26 cellular contexts compared by ENCODE assay signal in the genomic region with DNA sequence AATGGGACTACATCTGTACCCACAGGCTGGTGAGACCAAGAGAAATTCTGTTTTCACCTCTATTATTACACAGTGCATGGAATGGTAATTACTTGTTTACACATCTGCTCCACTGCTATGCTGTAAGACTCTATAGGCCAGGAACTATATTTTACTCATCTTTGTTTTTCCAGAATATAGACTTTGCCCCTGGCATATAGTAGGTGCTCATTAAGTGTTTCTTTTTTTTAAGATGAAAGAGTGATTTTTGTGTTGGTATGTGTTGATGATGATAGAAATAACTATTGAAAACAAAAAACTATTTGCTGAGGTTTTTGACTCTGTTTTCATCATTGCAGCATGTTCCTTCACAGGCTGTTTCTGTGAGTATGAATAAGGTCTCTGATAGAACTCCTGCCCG.
DNase-seq lines count a peak whose midpoint lies in the region; ATAC-seq and TF ChIP-seq lines count a peak whose summit lies in the region.
"Had no signal": no experiment of that assay in that cellular context is flagged by ENCODE, and none has a peak within 500 bp of the region (broad histone marks: within the 10 kb centered on the region; RNA-seq: fewer than 3 reads in every experiment).

No MANE protein-coding gene starts in this region.

- WGBS in endodermal cell (ENCODE audit: insufficient coverage in 1 of 2, insufficient read length in 1 of 2), 2 experiments = 83% methylated on average over 1 of the region's 1 CpG; no CpG with 5 or more reads in 1 of the 2 experiments

- H3K9ac ChIP-seq in endodermal cell (ENCODE audit: extremely low read depth, low read length, poor library complexity, severe bottlenecking) = no peak overlapping the region

- H3K4me3 Mint-ChIP-seq in GM23338 (no peak overlapping the region), endodermal cell (no peak overlapping the region), progenitor cell of endocrine pancreas (ENCODE audit: low read depth) (no peak overlapping the region)
- H3K4me3 Mint-ChIP-seq: activated CD4-positive, alpha-beta T cell treated with anti-CD3 and anti-CD28 coated beads for 36 hours; activated CD8-positive, alpha-beta T cell treated with anti-CD3 and anti-CD28 coated beads for 36 hours; activated naive CD4-positive, alpha-beta T cell treated with anti-CD3 and anti-CD28 coated beads for 36 hours; activated T-helper 1 cell treated with anti-CD3 and anti-CD28 coated beads, Interleukin-12 subunit alpha, Interleukin-12 subunit beta, Interleukin-2, Interleukin-4 antibody, amounts not matched to agents 30 ng/mL and 10 ng/mL and 1 ng/mL, durations not matched to agents 14 hours and 24 hours and 36 hours; IgD-negative memory B cell; natural killer cell treated with Interleukin-12 subunit alpha and Interleukin-12 subunit beta and Interleukin-15 and Interleukin-18, amount 100 ng/mL, for 72 hours; T-helper 2 cell treated with Interferon-gamma antibody and Interleukin-4, amounts not matched to agents 5 μg/mL and 100 μg/mL, for 36 hours had no signal

- no peaks in the 10 kb centered on the region for H3K36me3 ChIP-seq in GM23338 (ENCODE audit: insufficient read depth)
- no peaks in the 10 kb centered on the region for H3K36me3 ChIP-seq in endodermal cell (ENCODE audit: control insufficient read depth, insufficient read depth, low read length)
- H3K36me3 ChIP-seq: adrenal gland, brain microvascular endothelial cell, lower lobe of right lung, ovary, tibial nerve had no signal

- H3K27ac Mint-ChIP-seq in GM23338 (no peak overlapping the region), endodermal cell (no peak overlapping the region), progenitor cell of endocrine pancreas (peak overlapping the region; percentile 43)
- H3K27ac Mint-ChIP-seq: activated CD4-positive, alpha-beta T cell treated with anti-CD3 and anti-CD28 coated beads for 36 hours; activated CD8-positive, alpha-beta T cell treated with anti-CD3 and anti-CD28 coated beads for 36 hours; activated naive CD4-positive, alpha-beta T cell treated with anti-CD3 and anti-CD28 coated beads for 36 hours; activated T-helper 1 cell treated with anti-CD3 and anti-CD28 coated beads, Interleukin-12 subunit alpha, Interleukin-12 subunit beta, Interleukin-2, Interleukin-4 antibody, amounts not matched to agents 30 ng/mL and 10 ng/mL and 1 ng/mL, durations not matched to agents 14 hours and 24 hours and 36 hours; IgD-negative memory B cell; natural killer cell treated with Interleukin-12 subunit alpha and Interleukin-12 subunit beta and Interleukin-15 and Interleukin-18, amount 100 ng/mL, for 72 hours; T-helper 2 cell treated with Interferon-gamma antibody and Interleukin-4, amounts not matched to agents 5 μg/mL and 100 μg/mL, for 36 hours had no signal

- H3K27ac ChIP-seq in GM23338 (ENCODE audit: low read depth) = no peak overlapping the region
- peak overlapping the region; percentile 81 for H3K27ac ChIP-seq in endodermal cell (ENCODE audit: low read depth, low read length)
- H3K27ac ChIP-seq: adrenal gland, brain microvascular endothelial cell, lower lobe of right lung, ovary had no signal

- H3K9me3 Mint-ChIP-seq in GM23338 (no peaks in the 10 kb centered on the region), endodermal cell (no peaks in the 10 kb centered on the region), progenitor cell of endocrine pancreas (ENCODE audit: low read depth) (no peaks in the 10 kb centered on the region)
- H3K9me3 Mint-ChIP-seq: activated CD8-positive, alpha-beta T cell treated with anti-CD3 and anti-CD28 coated beads for 36 hours; activated naive CD4-positive, alpha-beta T cell treated with anti-CD3 and anti-CD28 coated beads for 36 hours; activated T-helper 1 cell treated with anti-CD3 and anti-CD28 coated beads, Interleukin-12 subunit alpha, Interleukin-12 subunit beta, Interleukin-2, Interleukin-4 antibody, amounts not matched to agents 30 ng/mL and 10 ng/mL and 1 ng/mL, durations not matched to agents 14 hours and 24 hours and 36 hours; IgD-negative memory B cell; natural killer cell treated with Interleukin-12 subunit alpha and Interleukin-12 subunit beta and Interleukin-15 and Interleukin-18, amount 100 ng/mL, for 72 hours; T-helper 2 cell treated with Interferon-gamma antibody and Interleukin-4, amounts not matched to agents 5 μg/mL and 100 μg/mL, for 36 hours had no signal

- H3K4me2 ChIP-seq in GM23338 = no peak overlapping the region

- peak overlapping the region; percentile 68; the same call in 1 of the 2 replicates for H2AFZ ChIP-seq in GM23338

- H3K4me1 ChIP-seq in GM23338 (ENCODE audit: insufficient read depth) = peaks cover 58% of the 10 kb centered on the region
- H3K4me1 ChIP-seq in endodermal cell (ENCODE audit: control insufficient read depth, insufficient read depth, low read length) = peaks cover 26% of the 10 kb centered on the region
- H3K4me1 ChIP-seq: adrenal gland had no signal

- H3K36me3 Mint-ChIP-seq in GM23338 (ENCODE audit: low read depth) (0 out of 3 replicates have a peak, but pooled peaks cover 4% of the 10 kb centered on the region), endodermal cell (ENCODE audit: low read depth) (no peaks in the 10 kb centered on the region), progenitor cell of endocrine pancreas (ENCODE audit: insufficient read depth) (no peaks in the 10 kb centered on the region)
- H3K36me3 Mint-ChIP-seq: IgD-negative memory B cell; natural killer cell treated with Interleukin-12 subunit alpha and Interleukin-12 subunit beta and Interleukin-15 and Interleukin-18, amount 100 ng/mL, for 72 hours had no signal

- no peaks in the 10 kb centered on the region for H3F3A ChIP-seq in GM23338 (replicated peaks; ENCODE audit: low read depth)

- H3K27me3 ChIP-seq in GM23338 (ENCODE audit: insufficient read depth) (no peaks in the 10 kb centered on the region), endodermal cell (ENCODE audit: control insufficient read depth, insufficient read depth, low read length, poor library complexity, severe bottlenecking) (no peaks in the 10 kb centered on the region)
- H3K27me3 ChIP-seq: adrenal gland, brain microvascular endothelial cell, ovary, tibial nerve had no signal

- H3K79me2 ChIP-seq in GM23338 (replicated peaks; ENCODE audit: insufficient read depth) = no peaks in the 10 kb centered on the region

- ATAC-seq in GM23338 = no peak
- ATAC-seq: activated CD4-positive, alpha-beta T cell treated with anti-CD3 and anti-CD28 coated beads for 36 hours; activated CD8-positive, alpha-beta T cell treated with anti-CD3 and anti-CD28 coated beads for 36 hours; lower lobe of right lung; natural killer cell treated with Interleukin-12 subunit alpha and Interleukin-12 subunit beta and Interleukin-15 and Interleukin-18, amount 100 ng/mL, for 72 hours had no signal

- 0 out of 2 replicates have a peak, but pooled peaks cover 6% of the 10 kb centered on the region for H3K9me2 ChIP-seq in GM23338 (ENCODE audit: insufficient read depth)

- no peak overlapping the region for H3K4me3 ChIP-seq in GM23338
- H3K4me3 ChIP-seq in endodermal cell (ENCODE audit: low read length) = no peak overlapping the region
- H3K4me3 ChIP-seq: adrenal gland, lower lobe of right lung, mucosa of descending colon, ovary, tibial nerve had no signal

- H3K4me1 Mint-ChIP-seq in GM23338 = peaks cover 59% of the 10 kb centered on the region
- H3K4me1 Mint-ChIP-seq in endodermal cell = peaks cover 70% of the 10 kb centered on the region
- H3K4me1 Mint-ChIP-seq in progenitor cell of endocrine pancreas (ENCODE audit: low read depth) = peaks cover 48% of the 10 kb centered on the region
- H3K4me1 Mint-ChIP-seq: activated CD4-positive, alpha-beta T cell treated with anti-CD3 and anti-CD28 coated beads for 36 hours; IgD-negative memory B cell had no signal

- DNase-seq in GM23338 (ENCODE audit: low spot score) (no peak), NCI-H2227 treated with DMSO at 0.1 percent for 48 hours (lab: John Stamatoyannopoulos, UW) (peak; percentile 17), endodermal cell (no peak), progenitor cell of endocrine pancreas (ENCODE audit: low spot score, unreplicated experiment) (no peak), NCI-H526 (lab: John Stamatoyannopoulos, UW) (no peak), NCI-H1436 treated with DMSO at 0.1 percent for 48 hours (lab: John Stamatoyannopoulos, UW) (no peak), NCI-H345 treated with DMSO at 0.1 percent for 48 hours (lab: John Stamatoyannopoulos, UW; ENCODE audit: unreplicated experiment) (no peak)
- DNase-seq: activated CD4-positive, alpha-beta T cell treated with anti-CD3 and anti-CD28 coated beads for 36 hours; activated CD8-positive, alpha-beta memory T cell treated with anti-CD3 and anti-CD28 coated beads, Interleukin-2, amount 50 U/mL, for 48 hours; activated CD8-positive, alpha-beta T cell treated with anti-CD3 and anti-CD28 coated beads for 36 hours; activated naive CD4-positive, alpha-beta T cell treated with anti-CD3 and anti-CD28 coated beads for 36 hours; adrenal gland; brain microvascular endothelial cell; C1 segment of cervical spinal cord; DMS53; HCEC 1CT; lower lobe of right lung; NCI-H510A treated with DMSO at 0.1 percent for 48 hours; ovary; stimulated activated CD4-positive, alpha-beta T cell treated with anti-CD3 and anti-CD28 coated beads, Interleukin-1b, Interleukin-23, amount 100 ng/mL, for 48 hours had no signal

- TF ChIP-seq CTCF in GM23338 (conservative IDR thresholded peaks at IDR 0.05; ENCODE audit: low read depth in 2 of 2) (no peak), endodermal cell (conservative IDR thresholded peaks at IDR 0.05) (no peak), progenitor cell of endocrine pancreas (IDR thresholded peaks at IDR 0.05; ENCODE audit: unreplicated experiment) (no peak)

- H3K9me3 ChIP-seq in endodermal cell (ENCODE audit: control insufficient read depth, low read length) = no peaks in the 10 kb centered on the region
- H3K9me3 ChIP-seq: adrenal gland, lower lobe of right lung, mucosa of descending colon, ovary, tibial nerve had no signal

- no peaks in the 10 kb centered on the region for H4K20me1 ChIP-seq in GM23338 (replicated peaks; ENCODE audit: insufficient read depth)

- H3K27me3 Mint-ChIP-seq in GM23338 (ENCODE audit: insufficient read depth, low read depth, poor library complexity) = peaks cover 3% of the 10 kb centered on the region
- no peaks in the 10 kb centered on the region for H3K27me3 Mint-ChIP-seq in endodermal cell (ENCODE audit: insufficient read depth)
- H3K27me3 Mint-ChIP-seq in progenitor cell of endocrine pancreas = no peaks in the 10 kb centered on the region
- H3K27me3 Mint-ChIP-seq: activated CD4-positive, alpha-beta T cell treated with anti-CD3 and anti-CD28 coated beads for 36 hours; activated CD8-positive, alpha-beta T cell treated with anti-CD3 and anti-CD28 coated beads for 36 hours; IgD-negative memory B cell; natural killer cell treated with Interleukin-12 subunit alpha and Interleukin-12 subunit beta and Interleukin-15 and Interleukin-18, amount 100 ng/mL, for 72 hours had no signal
